In the genomic region with DNA sequence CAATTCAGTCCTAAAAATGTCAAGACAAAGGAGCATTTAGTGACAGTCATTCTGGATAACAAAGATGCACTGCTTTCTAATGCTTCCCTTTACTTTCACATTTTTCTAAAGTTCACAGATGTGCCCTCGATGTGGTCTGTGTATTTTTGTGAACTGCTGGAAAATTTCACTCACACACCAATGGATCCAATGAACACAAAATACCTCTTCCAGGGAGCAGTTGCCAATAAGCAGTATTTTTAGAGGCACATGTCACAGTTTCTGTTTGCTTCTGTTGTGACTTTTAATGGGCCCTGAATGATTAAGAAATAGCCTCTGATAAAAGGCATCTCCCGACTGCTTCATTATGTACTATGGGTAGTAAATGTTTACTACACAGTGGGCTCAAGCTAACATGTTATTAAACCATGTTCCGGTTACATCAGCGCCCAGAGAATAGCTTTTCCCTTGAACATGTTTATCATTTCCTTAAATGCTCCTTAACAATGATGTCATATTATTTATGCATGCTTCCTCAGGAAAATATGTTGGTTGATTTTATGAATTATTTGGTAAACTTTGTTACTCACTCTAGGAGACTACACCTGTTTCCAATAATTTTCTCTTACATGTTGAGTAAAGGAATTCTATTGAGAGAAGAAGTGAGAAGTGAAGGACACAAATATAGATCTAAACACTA, we compare ENCODE assay signal across 19 cellular contexts.
"Had no signal": no experiment of that assay in that cellular context is flagged by ENCODE, and none has a peak within 500 bp of the region (broad histone marks: within the 10 kb centered on the region; RNA-seq: fewer than 3 reads in every experiment).

No MANE protein-coding gene starts in this region.

- H3K9me3 Mint-ChIP-seq: memory B cell; naive thymus-derived CD8-positive, alpha-beta T cell; stimulated activated naive CD8-positive, alpha-beta T cell treated with anti-CD3 and anti-CD28 coated beads, Interleukin-15, Interleukin-2, amounts not matched to agents 100 ng/mL and 50 ng/mL, for 24 hours; WTC11 had no signal

- H3K36me3 ChIP-seq: left ventricle myocardium inferior, neutrophil, right atrium auricular region, upper lobe of right lung had no signal

- H3K27ac Mint-ChIP-seq: activated CD8-positive, alpha-beta T cell treated with anti-CD3 and anti-CD28 coated beads, Interleukin-2, amount 10 ng/mL, durations not matched to agents 7 days and 5 days; activated naive CD4-positive, alpha-beta T cell treated with anti-CD3 and anti-CD28 coated beads, Interleukin-2, amount 50 U/mL, for 72 hours; memory B cell; stimulated activated naive CD8-positive, alpha-beta T cell treated with anti-CD3 and anti-CD28 coated beads, Interleukin-15, Interleukin-2, amounts not matched to agents 100 ng/mL and 50 ng/mL, for 24 hours; WTC11 had no signal

- H3K27me3 Mint-ChIP-seq: memory B cell; naive thymus-derived CD8-positive, alpha-beta T cell; stimulated activated naive CD8-positive, alpha-beta T cell treated with anti-CD3 and anti-CD28 coated beads, Interleukin-15, Interleukin-2, amounts not matched to agents 100 ng/mL and 50 ng/mL, for 24 hours had no signal

- H3K27me3 ChIP-seq: neutrophil, right atrium auricular region, upper lobe of right lung had no signal

- H3K4me3 ChIP-seq: left ventricle myocardium inferior, right atrium auricular region, upper lobe of right lung had no signal

- H3K27ac ChIP-seq: left ventricle myocardium inferior, neutrophil, right atrium auricular region, upper lobe of right lung had no signal

- H3K4me1 ChIP-seq: left ventricle myocardium inferior, right atrium auricular region, upper lobe of right lung had no signal

- H3K36me3 Mint-ChIP-seq: activated naive CD4-positive, alpha-beta T cell treated with anti-CD3 and anti-CD28 coated beads, Interleukin-2, amount 50 U/mL, for 72 hours; WTC11 had no signal

- DNase-seq: activated CD4-positive, alpha-beta T cell treated with anti-CD3 and anti-CD28 coated beads for 48 hours; activated CD8-positive, alpha-beta memory T cell treated with anti-CD3 and anti-CD28 coated beads, Interleukin-2, amount 50 U/mL, for 4 hours; activated CD8-positive, alpha-beta T cell treated with anti-CD3 and anti-CD28 coated beads, Interleukin-2, amount 10 ng/mL, durations not matched to agents 7 days and 5 days; activated gamma-delta T cell; activated T-cell treated with anti-CD3 and anti-CD28 coated beads, Interleukin-2, amount 50 U/mL, for 48 hours; amygdala; hippocampal formation; left ventricle myocardium inferior; naive thymus-derived CD8-positive, alpha-beta T cell; posterior cingulate gyrus; small intestine; SW 1271; upper lobe of right lung had no signal

- H3K9me3 ChIP-seq: left ventricle myocardium inferior, neutrophil, right atrium auricular region, upper lobe of right lung had no signal

- H3K4me3 Mint-ChIP-seq: activated CD8-positive, alpha-beta T cell treated with anti-CD3 and anti-CD28 coated beads, Interleukin-2, amount 10 ng/mL, durations not matched to agents 7 days and 5 days; memory B cell; naive thymus-derived CD8-positive, alpha-beta T cell; stimulated activated naive CD8-positive, alpha-beta T cell treated with anti-CD3 and anti-CD28 coated beads, Interleukin-15, Interleukin-2, amounts not matched to agents 100 ng/mL and 50 ng/mL, for 24 hours; WTC11 had no signal

- ATAC-seq: activated CD8-positive, alpha-beta T cell treated with anti-CD3 and anti-CD28 coated beads, Interleukin-2, amount 10 ng/mL, durations not matched to agents 7 days and 5 days; activated naive CD4-positive, alpha-beta T cell treated with anti-CD3 and anti-CD28 coated beads, Interleukin-2, amount 50 U/mL, for 72 hours; naive thymus-derived CD8-positive, alpha-beta T cell; upper lobe of right lung; WTC11 had no signal
